ENCODE assay signal across 19 cellular contexts in the genomic region with DNA sequence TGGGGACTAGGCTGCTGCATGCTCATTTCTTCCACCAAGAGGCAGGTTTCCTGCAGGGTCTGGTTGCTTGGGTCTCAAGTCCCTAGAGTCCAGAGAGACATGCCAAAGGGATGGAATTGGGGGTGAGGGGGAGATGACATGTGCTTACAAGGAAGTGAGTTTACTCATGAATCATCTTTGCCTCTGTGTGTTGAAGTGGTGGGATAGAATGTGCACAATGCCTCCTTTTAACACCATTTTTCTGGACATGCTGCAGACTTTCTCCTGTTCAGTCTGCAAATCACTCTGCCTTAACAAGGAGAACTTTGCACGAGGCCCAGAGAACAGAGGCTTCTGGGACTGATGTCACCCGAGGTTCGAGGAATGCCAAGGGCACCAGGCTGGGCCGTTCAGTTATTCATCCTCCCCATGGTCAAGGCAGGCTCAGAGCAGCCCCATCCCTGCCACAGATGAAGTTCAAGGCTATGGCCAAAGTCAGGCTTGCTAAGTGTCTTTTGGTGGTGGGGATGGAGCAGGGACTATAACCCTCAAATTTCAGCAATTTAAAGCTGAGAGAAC.
DNase-seq lines count a peak whose midpoint lies in the region; ATAC-seq and TF ChIP-seq lines count a peak whose summit lies in the region.
"Had no signal": no experiment of that assay in that cellular context is flagged by ENCODE, and none has a peak within 500 bp of the region (broad histone marks: within the 10 kb centered on the region; RNA-seq: fewer than 3 reads in every experiment).

No MANE protein-coding gene starts in this region.

- no peaks in the 10 kb centered on the region for H3K27me3 ChIP-seq in HUES6 (ENCODE audit: control insufficient read depth, insufficient read depth, low read length)
- H3K27me3 ChIP-seq in effector memory CD4-positive, alpha-beta T cell (replicated peaks; ENCODE audit: control insufficient read depth, insufficient read depth, low read length, poor library complexity, severe bottlenecking), result no peaks in the 10 kb centered on the region

- ATAC-seq in GM21723 (IDR thresholded peaks at IDR 0.05; ENCODE audit: unreplicated experiment), result no peak
- ATAC-seq in HG03457 (IDR thresholded peaks at IDR 0.05; ENCODE audit: unreplicated experiment), result no peak
- ATAC-seq: mucosa of descending colon had no signal

- peak overlapping the region; percentile 51; the same call in 1 of the 2 replicates for H3K27ac ChIP-seq in HUES6 (ENCODE audit: low read depth, low read length)
- H3K27ac ChIP-seq in effector memory CD4-positive, alpha-beta T cell (ENCODE audit: insufficient read depth, low read length, poor library complexity, severe bottlenecking), result no peak overlapping the region
- H3K27ac ChIP-seq: prostate gland had no signal

- DNase-seq in AG10803 (ENCODE audit: low read depth) (peak; percentile 38), astrocyte of the spinal cord (ENCODE audit: low read depth, low spot score) (peak; percentile 44), islet precursor cell (peak; percentile 75), NCI-H128 (lab: John Stamatoyannopoulos, UW; ENCODE audit: unreplicated experiment) (no peak)
- no peak for DNase-seq in effector memory CD4-positive, alpha-beta T cell
- DNase-seq: activated T-cell treated with anti-CD3 and anti-CD28 coated beads, Interleukin-2, amount 50 U/mL, for 1 hour; amniotic stem cell; DMS79 treated with DMSO at 0.1 percent for 48 hours; mucosa of descending colon; NCI-H2107; NK-92 treated with Interleukin-12 subunit alpha and Interleukin-12 subunit beta, amount 100 ng/mL, for 24 hours; stimulated activated CD4-positive, alpha-beta T cell treated with anti-CD3 and anti-CD28 coated beads, Interleukin-1b, Interleukin-23, amount 100 ng/mL, for 48 hours; stimulated activated CD8-positive, alpha-beta memory T cell treated with anti-CD3 and anti-CD28 coated beads, Interleukin-4, amount 100 ng/mL, for 48 hours; SW 1271; transverse colon had no signal

- H3K9me3 ChIP-seq in HUES6 (ENCODE audit: control insufficient read depth, insufficient read depth, low read depth, low read length), result no peaks in the 10 kb centered on the region
- H3K9me3 ChIP-seq in effector memory CD4-positive, alpha-beta T cell (ENCODE audit: control insufficient read depth, low read length), result no peaks in the 10 kb centered on the region
- H3K9me3 ChIP-seq: mucosa of descending colon, prostate gland, transverse colon had no signal

- H3K9ac ChIP-seq in HUES6 (ENCODE audit: low read length), result no peak overlapping the region

- H3K4me3 ChIP-seq in AG10803 (ENCODE audit: low read length) (no peak overlapping the region), HUES6 (ENCODE audit: low read depth, low read length) (no peak overlapping the region), astrocyte of the spinal cord (ENCODE audit: low read depth, low read length) (no peak overlapping the region)
- no peak overlapping the region for H3K4me3 ChIP-seq in effector memory CD4-positive, alpha-beta T cell (ENCODE audit: insufficient read depth, low read depth, low read length, poor library complexity, severe bottlenecking)
- H3K4me3 ChIP-seq: mucosa of descending colon, prostate gland, transverse colon had no signal

- peaks cover 36% of the 10 kb centered on the region for H3K4me1 ChIP-seq in HUES6 (ENCODE audit: control insufficient read depth, insufficient read depth, low read length)
- no peaks in the 10 kb centered on the region for H3K4me1 ChIP-seq in effector memory CD4-positive, alpha-beta T cell (ENCODE audit: control insufficient read depth, insufficient read depth, low read length, poor library complexity, severe bottlenecking)
- H3K4me1 ChIP-seq: prostate gland, transverse colon had no signal

- in situ Hi-C loops in astrocyte of the spinal cord (cut with HindIII; ENCODE audit: low sequenced_read_pairs), result no loop called here

- no peaks in the 10 kb centered on the region for H3K36me3 ChIP-seq in HUES6 (ENCODE audit: control insufficient read depth, insufficient read depth, low read length)
- no peaks in the 10 kb centered on the region for H3K36me3 ChIP-seq in effector memory CD4-positive, alpha-beta T cell (ENCODE audit: control insufficient read depth, insufficient read depth, low read length)
- H3K36me3 ChIP-seq: prostate gland, transverse colon had no signal

- TF ChIP-seq CTCF in AG10803 (conservative IDR thresholded peaks at IDR 0.05; ENCODE audit: low read length), result no peak
- TF ChIP-seq CTCF in astrocyte of the spinal cord (IDR thresholded peaks at IDR 0.05; ENCODE audit: low read depth, low read length), result no peak

Comparison
In these comparisons a context has a peak if more than half of its experiments do, and no peak if none do; other contexts are left out.
1. DNase-seq: peak in AG10803 (single experiment), astrocyte of the spinal cord (single experiment) and islet precursor cell (single experiment); none in NCI-H128 (single experiment) and effector memory CD4-positive, alpha-beta T cell (0 of 3).